In genomic region chr2:32166115-32166549, GRCh38 we compare ENCODE assay signal across 8 cellular contexts. TPM values are rescaled to one million over a fixed set of nuclear protein-coding genes. Genes with fewer than 3 reads are reported as not detected.
DNase-seq lines count a peak whose midpoint lies in the region; ATAC-seq and TF ChIP-seq lines count a peak whose summit lies in the region.

No MANE protein-coding gene starts in this region.

- TF ChIP-seq POLR2A in body of pancreas (IDR thresholded peaks at IDR 0.05) = no peak

- peaks cover 4% of the 10 kb centered on the region for H3K36me3 Mint-ChIP-seq in activated naive CD4-positive, alpha-beta T cell treated with anti-CD3 and anti-CD28 coated beads, Interleukin-2, amount 50 U/mL, for 24 hours
- H3K36me3 Mint-ChIP-seq in memory B cell = peaks cover 4% of the 10 kb centered on the region

- no peak for ATAC-seq in body of pancreas
- peak; percentile 27 for ATAC-seq in memory B cell (ENCODE audit: low read depth)
- ATAC-seq in GM21529 (IDR thresholded peaks at IDR 0.05; ENCODE audit: unreplicated experiment) = no peak

- no peaks in the 10 kb centered on the region for H3K36me3 ChIP-seq in body of pancreas (replicated peaks in 1 of 2; ENCODE audit: insufficient read depth in 1 of 2, low read depth in 2 of 2)
- H3K36me3 ChIP-seq in urinary bladder (ENCODE audit: insufficient read depth) = no peaks in the 10 kb centered on the region

- H3K4me1 ChIP-seq in body of pancreas = peaks cover 17% of the 10 kb centered on the region
- H3K4me1 ChIP-seq in urinary bladder (ENCODE audit: insufficient read depth) = no peaks in the 10 kb centered on the region

- H3K27ac ChIP-seq in body of pancreas (peak overlapping the region; percentile 64 to 98 (median 87)), urinary bladder (ENCODE audit: low read depth) (peak overlapping the region; percentile 42)

- H3K4me3 ChIP-seq in body of pancreas (peak overlapping the region; percentile 37 to 92), urinary bladder (ENCODE audit: low read depth, low read length) (peak overlapping the region; percentile 79)

- DNase-seq in activated naive CD4-positive, alpha-beta T cell (lab: John Stamatoyannopoulos, UW) = no peak
- DNase-seq in body of pancreas (no peak), memory B cell (ENCODE audit: low spot score in 2 of 2) (no peak), D341Med (ENCODE audit: low spot score) (no peak), NCI-H2029 (lab: John Stamatoyannopoulos, UW) (no peak)

- H3K4me1 Mint-ChIP-seq in activated naive CD4-positive, alpha-beta T cell treated with anti-CD3 and anti-CD28 coated beads, Interleukin-2, amount 50 U/mL, for 24 hours = peaks cover 36% of the 10 kb centered on the region
- peaks cover 22% of the 10 kb centered on the region for H3K4me1 Mint-ChIP-seq in memory B cell

- TF ChIP-seq CTCF in body of pancreas (IDR thresholded peaks at IDR 0.05) = no peak

- no peaks in the 10 kb centered on the region for H3K27me3 ChIP-seq in body of pancreas

- intact Hi-C loops in body of pancreas (cut with DNase I) = no loop called here

- H3K27ac Mint-ChIP-seq in activated naive CD4-positive, alpha-beta T cell treated with anti-CD3 and anti-CD28 coated beads, Interleukin-2, amount 50 U/mL, for 24 hours = peak overlapping the region; percentile 99
- peak overlapping the region; percentile 98 for H3K27ac Mint-ChIP-seq in memory B cell

- H3K27me3 Mint-ChIP-seq in activated naive CD4-positive, alpha-beta T cell treated with anti-CD3 and anti-CD28 coated beads, Interleukin-2, amount 50 U/mL, for 24 hours = no peaks in the 10 kb centered on the region
- H3K27me3 Mint-ChIP-seq in memory B cell = no peaks in the 10 kb centered on the region

- no peaks in the 10 kb centered on the region for H3K9me3 ChIP-seq in body of pancreas

- 2 to 3% methylated on average over 11 of the region's 11 CpGs for WGBS in body of pancreas, 2 donors
- 3% methylated on average over 11 of the region's 11 CpGs for WGBS in urinary bladder

- H3K9me3 Mint-ChIP-seq in activated naive CD4-positive, alpha-beta T cell treated with anti-CD3 and anti-CD28 coated beads, Interleukin-2, amount 50 U/mL, for 24 hours = no peaks in the 10 kb centered on the region
- no peaks in the 10 kb centered on the region for H3K9me3 Mint-ChIP-seq in memory B cell

- peak overlapping the region; percentile 99 for H3K4me3 Mint-ChIP-seq in activated naive CD4-positive, alpha-beta T cell treated with anti-CD3 and anti-CD28 coated beads, Interleukin-2, amount 50 U/mL, for 24 hours
- H3K4me3 Mint-ChIP-seq in memory B cell = peak overlapping the region; percentile 98

RNA-seq across cellular contexts. Expression of gene SLC30A6, which starts 0.5 kb away (rescaled TPM):
- 10 to 100 TPM; 11.4 to 12.9 TPM for total RNA-seq in body of pancreas
- total RNA-seq in urinary bladder = 49.0 TPM
- polyA plus RNA-seq in urinary bladder = 10.0 TPM
